Comparison of ENCODE assay signal across 21 cellular contexts in the genomic region with DNA sequence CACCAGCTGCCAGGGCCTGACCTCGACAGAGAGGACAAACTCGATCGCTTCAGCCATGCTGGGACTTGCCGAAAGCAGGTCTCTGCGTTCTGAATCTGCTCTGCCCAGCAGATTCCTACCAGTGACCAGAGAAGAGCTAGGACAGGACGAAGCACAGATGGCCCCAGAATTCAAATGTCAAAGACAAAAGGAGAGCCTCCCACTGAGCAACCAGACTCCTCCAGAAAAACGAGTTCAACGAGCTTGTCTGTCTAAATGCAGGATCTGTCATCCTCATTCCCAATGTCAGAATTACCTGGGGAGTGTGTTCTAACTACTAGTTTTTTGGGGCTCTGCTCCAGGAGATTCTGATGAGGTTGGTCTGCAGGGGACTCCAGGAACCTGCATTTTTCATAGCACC. TPM values are rescaled to one million over a fixed set of nuclear protein-coding genes. Genes with fewer than 3 reads are reported as not detected.
"Had no signal": no experiment of that assay in that cellular context is flagged by ENCODE, and none has a peak within 500 bp of the region (broad histone marks: within the 10 kb centered on the region; RNA-seq: fewer than 3 reads in every experiment).

No MANE protein-coding gene starts in this region.

- H3K27ac ChIP-seq: foreskin keratinocyte, left lung, neutrophil, ovary, psoas muscle, right atrium auricular region had no signal

- H3K36me3 ChIP-seq: left lung, neutrophil, ovary, right atrium auricular region had no signal

- H3K4me3 ChIP-seq: left lung, lung, ovary, psoas muscle, right atrium auricular region had no signal

- H3K9me3 ChIP-seq: left lung, neutrophil, ovary, psoas muscle, right atrium auricular region had no signal

- H3K27me3 ChIP-seq: foreskin keratinocyte, left lung, neutrophil, ovary, right atrium auricular region had no signal

- H3K4me1 ChIP-seq: foreskin keratinocyte, left lung, psoas muscle, right atrium auricular region had no signal

- ATAC-seq: activated T-cell treated with anti-CD3 and anti-CD28 coated beads, Interleukin-2, amount 50 U/mL, for 4 hours; foreskin keratinocyte; left lung; natural killer cell treated with Interleukin-12 subunit alpha and Interleukin-12 subunit beta and Interleukin-15 and Interleukin-18, amount 100 ng/mL, for 72 hours; psoas muscle had no signal

- DNase-seq: activated B cell treated with CpG ODN at 0.5 μM for 24 hours; activated CD4-positive, alpha-beta T cell treated with anti-CD3 and anti-CD28 coated beads for 36 hours; activated CD4-positive, alpha-beta T cell treated with anti-CD3 and anti-CD28 coated beads, Interleukin-2, amount 50 U/mL, for 4 hours; activated CD8-positive, alpha-beta memory T cell treated with anti-CD3 and anti-CD28 coated beads for 24 hours; activated CD8-positive, alpha-beta memory T cell treated with anti-CD3 and anti-CD28 coated beads, Interleukin-2, amount 50 U/mL, for 4 hours; activated naive CD4-positive, alpha-beta T cell treated with Interleukin-2 at 50 U/mL for 16 hours; activated naive CD8-positive, alpha-beta T cell treated with anti-CD3 and anti-CD28 coated beads for 36 hours; activated T-cell treated with anti-CD3 and anti-CD28 coated beads, Interleukin-2, amount 50 U/mL, for 4 hours; foreskin keratinocyte; kidney glomerular epithelial cell; midbrain; ovary; stimulated activated CD4-positive, alpha-beta T cell treated with anti-CD3 and anti-CD28 coated beads, Interleukin-4, amount 100 ng/mL, for 4 hours; stimulated activated naive CD8-positive, alpha-beta T cell treated with anti-CD3 and anti-CD28 coated beads, Interleukin-15, Interleukin-2, amounts not matched to agents 100 U/mL and 50 U/mL, for 24 hours; T1000 had no signal

RNA-seq across cellular contexts. Expression of a gene that starts 13.4 kb away (rescaled TPM):
- total RNA-seq: activated T-cell treated with anti-CD3 and anti-CD28 coated beads, Interleukin-2, amount 50 U/mL, for 4 hours; natural killer cell treated with Interleukin-12 subunit alpha and Interleukin-12 subunit beta and Interleukin-15 and Interleukin-18, amount 100 ng/mL, for 72 hours; psoas muscle had no signal
